Comparison of ENCODE assay signal across 16 cellular contexts in genomic region chrX:10649286-10649685, GRCh38. TPM values are rescaled to one million over a fixed set of nuclear protein-coding genes. Genes with fewer than 3 reads are reported as not detected.
A peak's percentile ranks its signal among the peaks of the same experiment; 100 is the strongest.
DNase-seq lines count a peak whose midpoint lies in the region; ATAC-seq and TF ChIP-seq lines count a peak whose summit lies in the region.
"Had no signal": no experiment of that assay in that cellular context is flagged by ENCODE, and none has a peak within 500 bp of the region (broad histone marks: within the 10 kb centered on the region; RNA-seq: fewer than 3 reads in every experiment).

No MANE protein-coding gene starts in this region.

- ATAC-seq in HG03342 (IDR thresholded peaks at IDR 0.05; ENCODE audit: unreplicated experiment): no peak
- ATAC-seq: Panc1 had no signal

- peaks cover 9% of the 10 kb centered on the region for H3K4me1 Mint-ChIP-seq in brain

- H3K27me3 Mint-ChIP-seq in brain: no peaks in the 10 kb centered on the region

- peaks cover 0 to 18% (median under 1%) of the 10 kb centered on the region in 5 experiments for H3K9me3 Mint-ChIP-seq in brain

- peaks cover 21% of the 10 kb centered on the region for H3K36me3 Mint-ChIP-seq in brain

- no peak overlapping the region for H3K4me3 Mint-ChIP-seq in brain

- H3K27ac Mint-ChIP-seq in brain: peak overlapping the region in 3 of 5 experiments; percentile 13 to 67 (median 38)

- TF ChIP-seq CTCF in brain (conservative IDR thresholded peaks at IDR 0.05): no peak

- DNase-seq in NCI-H2171 treated with DMSO at 0.1 percent for 48 hours (lab: John Stamatoyannopoulos, UW): peak; percentile 33
- no peak for DNase-seq in NCI-H2171 (lab: John Stamatoyannopoulos, UW)
- DNase-seq in fibroblast of the conjunctiva (ENCODE audit: low read depth): peak; percentile 8
- peak; percentile 23 for DNase-seq in skeletal muscle cell (ENCODE audit: low read depth)
- no peak for DNase-seq in NCI-H226
- DNase-seq in NOMO-1 treated with DMSO at 0.1 percent for 48 hours (lab: John Stamatoyannopoulos, UW; ENCODE audit: unreplicated experiment): no peak
- DNase-seq: Karpas-422, MM.1S, NCI-H1092 treated with DMSO at 0.1 percent for 48 hours, NCI-H2081 treated with DMSO at 0.1 percent for 48 hours, NCI-H446 treated with DMSO at 0.1 percent for 48 hours, NCI-H82 had no signal

- no peak overlapping the region for H3K4me3 ChIP-seq in skeletal muscle cell (ENCODE audit: low read depth, low read length)
- H3K4me3 ChIP-seq: BLaER1 treated with 17β-estradiol and CSF1 and Interleukin-3, amounts not matched to agents 10 nM and 100 nM had no signal

RNA-seq across cellular contexts. Expression of gene MID1, which starts 28.9 kb away (rescaled TPM):
- 7.4 TPM for polyA plus RNA-seq in brain (ENCODE audit: insufficient read depth, low read depth, low replicate concordance)

Comparison
In these comparisons a context has a peak if more than half of its experiments do, and no peak if none do; other contexts are left out.
1. DNase-seq: peak in NCI-H2171 treated with DMSO at 0.1 percent for 48 hours (single experiment), fibroblast of the conjunctiva (single experiment) and skeletal muscle cell (single experiment); none in NCI-H2171 (single experiment), NCI-H226 (single experiment) and NOMO-1 treated with DMSO at 0.1 percent for 48 hours (single experiment).